In genomic region chr13:51905787-51906186, GRCh38 we compare ENCODE assay signal across 14 cellular contexts. TPM values are rescaled to one million over a fixed set of nuclear protein-coding genes. Genes with fewer than 3 reads are reported as not detected.
DNase-seq lines count a peak whose midpoint lies in the region; ATAC-seq and TF ChIP-seq lines count a peak whose summit lies in the region.
"Had no signal": no experiment of that assay in that cellular context is flagged by ENCODE, and none has a peak within 500 bp of the region (broad histone marks: within the 10 kb centered on the region; RNA-seq: fewer than 3 reads in every experiment).

No MANE protein-coding gene starts in this region.

- ATAC-seq in RWPE2 (ENCODE audit: low read depth) (peak; percentile 58; the same call in 1 of the 3 replicates), HG03439 (IDR thresholded peaks at IDR 0.05; ENCODE audit: unreplicated experiment) (no peak)

- no peaks in the 10 kb centered on the region for H3K4me1 ChIP-seq in breast epithelium
- no peaks in the 10 kb centered on the region for H3K4me1 ChIP-seq in RWPE2 (ENCODE audit: insufficient read depth, poor library complexity, severe bottlenecking)

- DNase-seq in MCF 10A (ENCODE audit: unreplicated experiment) (peak; percentile 47), breast epithelium (ENCODE audit: low spot score in 2 of 2) (no peak), RWPE2 (ENCODE audit: low spot score) (no peak), kidney tubule cell (ENCODE audit: low spot score) (peak; percentile 9), foreskin fibroblast (no peak), NCI-H1092 (lab: John Stamatoyannopoulos, UW) (no peak)
- DNase-seq: DMS 273 treated with DMSO at 0.1 percent for 48 hours; NK-92 treated with Interleukin-12 subunit alpha and Interleukin-12 subunit beta, amount 100 ng/mL, for 24 hours had no signal

- intact Hi-C loops in MCF 10A (cut with micrococcal nuclease) (no loop called here), breast epithelium (cut with DNase I; ENCODE audit: low total_unique reads) (no loop called here)

- peaks cover 19% of the 10 kb centered on the region for H3K27me3 Mint-ChIP-seq in MCF 10A (ENCODE audit: insufficient read depth, unreplicated experiment)

- H3K4me1 Mint-ChIP-seq in MCF 10A (ENCODE audit: insufficient read depth, unreplicated experiment) = peaks cover 14% of the 10 kb centered on the region

- POLR2A ChIA-PET in MCF 10A (lab: Yijun Ruan, JAX) = interaction anchor here (0.9 to 1.4 kb wide), 3 partner anchors 75 to 222 kb away, joined by 3 read pairs; no protein-coding TSS in a partner anchor

- BruUV-seq in MCF 10A (replicated peaks; lab: Mats Ljungman, UMichigan) = no TSS peak

- H3K36me3 Mint-ChIP-seq in MCF 10A (ENCODE audit: insufficient read depth, unreplicated experiment) = no peaks in the 10 kb centered on the region

- no peaks in the 10 kb centered on the region for H3K27me3 ChIP-seq in breast epithelium
- H3K27me3 ChIP-seq in RWPE2 (ENCODE audit: insufficient read depth, poor library complexity, severe bottlenecking) = no peaks in the 10 kb centered on the region

- peak overlapping the region in 1 of 2 donors; percentile 50 for H3K27ac ChIP-seq in breast epithelium
- no peak overlapping the region for H3K27ac ChIP-seq in RWPE2 (ENCODE audit: poor library complexity, severe bottlenecking)

- no peak for TF ChIP-seq POLR2A in breast epithelium (IDR thresholded peaks at IDR 0.05)

- no peaks in the 10 kb centered on the region for H3K9me3 Mint-ChIP-seq in MCF 10A (ENCODE audit: unreplicated experiment)

- H3K4me3 ChIP-seq in breast epithelium = no peak overlapping the region
- no peak overlapping the region for H3K4me3 ChIP-seq in RWPE2 (ENCODE audit: severe bottlenecking)
- H3K4me3 ChIP-seq in foreskin fibroblast (ENCODE audit: low read depth in 1 of 2, low read length in 2 of 2) = no peak overlapping the region

- H3K27ac Mint-ChIP-seq in MCF 10A (ENCODE audit: low read depth, unreplicated experiment) = no peak overlapping the region

- H3K9me3 ChIP-seq in breast epithelium (no peaks in the 10 kb centered on the region), RWPE2 (ENCODE audit: severe bottlenecking) (no peaks in the 10 kb centered on the region)

- no peak for TF ChIP-seq CTCF in MCF 10A (IDR thresholded peaks at IDR 0.05; ENCODE audit: unreplicated experiment)
- TF ChIP-seq CTCF in breast epithelium (IDR thresholded peaks at IDR 0.05) = no peak
- no peak for TF ChIP-seq CTCF in RWPE2 (IDR thresholded peaks at IDR 0.05; ENCODE audit: poor library complexity, severe bottlenecking)
- no peak for TF ChIP-seq CTCF in foreskin fibroblast (IDR thresholded peaks at IDR 0.05; ENCODE audit: low read depth, low read length)

- H3K4me3 Mint-ChIP-seq in MCF 10A (ENCODE audit: unreplicated experiment) = no peak overlapping the region

- CTCF ChIA-PET in MCF 10A (lab: Yijun Ruan, JAX) = interaction anchor here (0.5 to 1.4 kb wide), 9 partner anchors 9 to 224 kb away, joined by 3 to 6 read pairs (median 4); partner anchors contain the start of gene NEK5

- no peaks in the 10 kb centered on the region for H3K36me3 ChIP-seq in breast epithelium
- H3K36me3 ChIP-seq in RWPE2 (ENCODE audit: low read depth) = no peaks in the 10 kb centered on the region

RNA-seq across cellular contexts. Expression of gene CCDC70, which starts 44.0 kb away (rescaled TPM):
- not detected in 2 replicates for total RNA-seq in MCF 10A (2022)
- not detected for total RNA-seq in breast epithelium
- total RNA-seq: A673, H4, LHCN-M2, OCI-LY7, RPMI7951 had no signal

Comparison
In these comparisons a context has a peak if more than half of its experiments do, and no peak if none do; other contexts are left out.
1. DNase-seq: peak in MCF 10A (single experiment) and kidney tubule cell (single experiment); none in breast epithelium (0 of 2), RWPE2 (single experiment), foreskin fibroblast (0 of 2) and NCI-H1092 (single experiment).